In genomic region chr7:55499591-55499990, GRCh38 we compare ENCODE assay signal across 19 cellular contexts.
A peak's percentile ranks its signal among the peaks of the same experiment; 100 is the strongest.
DNase-seq lines count a peak whose midpoint lies in the region; ATAC-seq, FAIRE-seq and TF ChIP-seq lines count a peak whose summit lies in the region.
"Had no signal": no experiment of that assay in that cellular context is flagged by ENCODE, and none has a peak within 500 bp of the region (broad histone marks: within the 10 kb centered on the region; RNA-seq: fewer than 3 reads in every experiment).

No MANE protein-coding gene starts in this region.

- H3K79me2 ChIP-seq in H1 (ENCODE audit: control insufficient read depth in 1 of 2, insufficient read depth in 2 of 2, low read length in 2 of 2) = peaks cover 0 to 23% of the 10 kb centered on the region in 2 experiments; a peak in 2 of 4 replicates

- H2BK15ac ChIP-seq in IMR-90 (ENCODE audit: low read depth, low read length) (no peak overlapping the region), H1 (ENCODE audit: low read length) (no peak overlapping the region)

- no peak for FAIRE-seq in H1 (lab: Jason Lieb, UNC)
- FAIRE-seq: A204.1 had no signal

- TF ChIP-seq RAD21 in IMR-90 (IDR thresholded peaks at IDR 0.05; ENCODE audit: low read length) (no peak), H1 (IDR thresholded peaks at IDR 0.05 in 1 of 2, conservative IDR thresholded peaks at IDR 0.05 in 1 of 2; ENCODE audit: low read depth in 2 of 2, low read length in 2 of 2) (no peak)

- WGBS in IMR-90 (ENCODE audit: extremely low coverage in 2 of 2, insufficient read length in 1 of 2), 2 experiments = 92% methylated on average over 8 of the region's 12 CpGs; no CpG with 5 or more reads in 1 of the 2 experiments
- WGBS in H1 (ENCODE audit: extremely low coverage in 1 of 2, insufficient coverage in 1 of 2, insufficient read length in 1 of 2, insufficient replicate concordance in 2 of 2, low coverage in 1 of 2, low lambda C conversion rate in 2 of 2, missing lambda C conversion rate in 1 of 2), 2 experiments = 94% methylated on average over 12 of the region's 12 CpGs; no CpG with 5 or more reads in 1 of the 2 experiments

- H2AK9ac ChIP-seq in IMR-90 (replicated peaks; ENCODE audit: low read depth, low read length, poor library complexity) = no peak overlapping the region

- H3K23ac ChIP-seq in IMR-90 (ENCODE audit: low read depth, low read length) (no peak overlapping the region), H1 (ENCODE audit: insufficient read length) (no peak overlapping the region)

- peaks cover 38 to 88% of the 10 kb centered on the region in 2 experiments for H3K79me1 ChIP-seq in IMR-90 (ENCODE audit: low read depth in 1 of 2, low read length in 2 of 2)
- peaks cover 13% of the 10 kb centered on the region; the same call in 1 of the 2 replicates for H3K79me1 ChIP-seq in H1 (ENCODE audit: low read depth, low read length)

- H3K14ac ChIP-seq in IMR-90 (replicated peaks; ENCODE audit: low read depth, low read length) (no peak overlapping the region), H1 (ENCODE audit: insufficient read length) (no peak overlapping the region)

- no peak overlapping the region for H3K4me2 ChIP-seq in IMR-90 (ENCODE audit: low read depth, low read length)
- no peak overlapping the region for H3K4me2 ChIP-seq in H1 (ENCODE audit: insufficient read depth in 1 of 2, low read depth in 2 of 2, low read length in 2 of 2)
- H3K4me2 ChIP-seq: KMS-11, PC-9 had no signal

- H2BK20ac ChIP-seq in IMR-90 (ENCODE audit: low read depth, low read length) (no peak overlapping the region), H1 (ENCODE audit: low read length) (no peak overlapping the region)

- no TSS peak for BruUV-seq in IMR-90 (replicated peaks; lab: Mats Ljungman, UMichigan)

- no peak overlapping the region for H2BK12ac ChIP-seq in H1 (ENCODE audit: low read depth, low read length)

- H4K91ac ChIP-seq in IMR-90 (ENCODE audit: insufficient read depth, low read depth, low read length) (no peak overlapping the region), H1 (replicated peaks; ENCODE audit: insufficient read length, low read length) (no peak overlapping the region)

- in situ Hi-C loops in IMR-90 (cut with MboI; ENCODE audit: low sequenced_read_pairs) = no loop called here

- H3K9me3 ChIP-seq in IMR-90 (ENCODE audit: control insufficient read depth, insufficient read depth, low read length) (no peaks in the 10 kb centered on the region), H1 (ENCODE audit: insufficient read depth in 2 of 2, low read depth in 1 of 2, low read length in 1 of 2) (no peaks in the 10 kb centered on the region), mucosa of descending colon (no peaks in the 10 kb centered on the region)

- H3K56ac ChIP-seq in IMR-90 (ENCODE audit: extremely low read depth, insufficient read depth, low read length) = no peak overlapping the region
- H3K56ac ChIP-seq in H1 (replicated peaks; ENCODE audit: insufficient read length, low read depth, low read length) = no peak overlapping the region

- H3K9me1 ChIP-seq in IMR-90 (ENCODE audit: insufficient read depth, low read length) = peaks cover 10% of the 10 kb centered on the region; the same call in 1 of the 2 replicates

- CTCF ChIA-PET in activated naive CD4-positive, alpha-beta T cell treated with anti-CD3 and anti-CD28 coated beads, Interleukin-2, amount 10 ng/mL, durations not matched to agents 7 days and 5 days (lab: Charles Lee) = interaction anchor here (1.1 kb wide), 1 partner anchor 94 kb away, joined by 3 read pairs; no protein-coding TSS in a partner anchor
- CTCF ChIA-PET in IMR-90 (lab: Yijun Ruan, JAX) = no interaction called here
- CTCF ChIA-PET in H1 (lab: Charles Lee; ENCODE audit: partially characterized antibody) = interaction anchor here (1.5 kb wide), 1 partner anchor 59 kb away, joined by 3 read pairs; no protein-coding TSS in a partner anchor
- CTCF ChIA-PET in activated CD8-positive, alpha-beta T cell treated with anti-CD3 and anti-CD28 coated beads for 36 hours (lab: Charles Lee) = no interaction called here

- H4K20me1 ChIP-seq in IMR-90 (ENCODE audit: insufficient read depth, low read length) (peaks cover 24% of the 10 kb centered on the region), H1 (replicated peaks in 1 of 2; ENCODE audit: control insufficient read depth in 1 of 2, insufficient read depth in 2 of 2, low read length in 2 of 2) (peaks cover 3 to 10% of the 10 kb centered on the region in 2 experiments)

- H3K27ac ChIP-seq in IMR-90 (ENCODE audit: insufficient read depth, low read length) (no peak overlapping the region), H1 (ENCODE audit: low read depth, low read length) (no peak overlapping the region)
- H3K27ac ChIP-seq: KMS-11, PC-9 had no signal

- H2AK5ac ChIP-seq in IMR-90 (ENCODE audit: low read depth, low read length) (no peak overlapping the region), H1 (ENCODE audit: low read depth, low read length) (no peak overlapping the region)

- intact Hi-C loops in IMR-90 (cut with micrococcal nuclease) = no loop called here
- intact Hi-C loops in sciatic nerve (cut with DNase I) = no loop called here
- intact Hi-C loops in mucosa of descending colon (cut with DNase I, micrococcal nuclease) = no loop called here
- intact Hi-C loops in activated CD8-positive, alpha-beta T cell treated with anti-CD3 and anti-CD28 coated beads for 36 hours (cut with micrococcal nuclease) = no loop called here

- H3K9ac ChIP-seq in IMR-90 (ENCODE audit: low read depth, low read length) = no peak overlapping the region
- no peak overlapping the region for H3K9ac ChIP-seq in H1 (replicated peaks in 1 of 4; ENCODE audit: extremely low read depth in 1 of 4, low read depth in 3 of 4, low read length in 3 of 4)
- H3K9ac ChIP-seq: KMS-11 had no signal

- DNase-seq in activated naive CD4-positive, alpha-beta T cell treated with anti-CD3 and anti-CD28 coated beads, Interleukin-2, amount 10 ng/mL, durations not matched to agents 7 days and 5 days = no peak
- no peak for DNase-seq in activated naive CD4-positive, alpha-beta T cell (lab: John Stamatoyannopoulos, UW)
- no peak for DNase-seq in IMR-90
- DNase-seq in H1 (ENCODE audit: low read depth in 1 of 2, low spot score in 2 of 2) = no peak
- peak; percentile 41 for DNase-seq in sciatic nerve (ENCODE audit: low spot score)
- DNase-seq in mucosa of descending colon = no peak
- DNase-seq in activated CD8-positive, alpha-beta T cell treated with anti-CD3 and anti-CD28 coated beads for 36 hours = no peak
- DNase-seq: GF-D8, GOT3, HFFc6, NCI-H1092, NCI-H1694, NCI-H2107, NCI-H345, NCI-H69, PC-9 had no signal

- no peak overlapping the region for H3K4me3 Mint-ChIP-seq in activated naive CD4-positive, alpha-beta T cell treated with anti-CD3 and anti-CD28 coated beads, Interleukin-2, amount 10 ng/mL, durations not matched to agents 7 days and 5 days
- H3K4me3 Mint-ChIP-seq in activated CD8-positive, alpha-beta T cell treated with anti-CD3 and anti-CD28 coated beads for 36 hours = no peak overlapping the region
- H3K4me3 Mint-ChIP-seq: HFFc6 had no signal

- ATAC-seq in IMR-90 (ENCODE audit: low read depth) (no peak), sciatic nerve (no peak), HG03196 (IDR thresholded peaks at IDR 0.05; ENCODE audit: unreplicated experiment) (no peak), mucosa of descending colon (no peak)
- ATAC-seq in activated CD8-positive, alpha-beta T cell treated with anti-CD3 and anti-CD28 coated beads for 36 hours = no peak

- TF ChIP-seq POLR2A in IMR-90 (IDR thresholded peaks at IDR 0.05; ENCODE audit: low read depth, low read length) (no peak), H1 (IDR thresholded peaks at IDR 0.05; ENCODE audit: control extremely low read depth in 1 of 2, low read depth in 2 of 2, low read length in 2 of 2) (no peak)

- H3K4me3 ChIP-seq in IMR-90 (ENCODE audit: insufficient read depth, low read depth, low read length) = no peak overlapping the region
- H3K4me3 ChIP-seq in H1 (ENCODE audit: extremely low read depth in 1 of 4, insufficient read depth in 2 of 4, low read depth in 3 of 4, low read length in 4 of 4) = no peak overlapping the region
- H3K4me3 ChIP-seq in mucosa of descending colon = no peak overlapping the region
- H3K4me3 ChIP-seq: PC-9 had no signal

- H3K27ac Mint-ChIP-seq in activated naive CD4-positive, alpha-beta T cell treated with anti-CD3 and anti-CD28 coated beads, Interleukin-2, amount 10 ng/mL, durations not matched to agents 7 days and 5 days = peak overlapping the region; percentile 55
- H3K27ac Mint-ChIP-seq in activated CD8-positive, alpha-beta T cell treated with anti-CD3 and anti-CD28 coated beads for 36 hours = no peak overlapping the region
- H3K27ac Mint-ChIP-seq: HFFc6 had no signal

- H3K4me1 ChIP-seq in IMR-90 (ENCODE audit: control insufficient read depth, insufficient read depth, low read length) = peaks cover 3% of the 10 kb centered on the region
- peaks cover 0 to 6% (median under 1%) of the 10 kb centered on the region in 4 experiments; a peak in 1 of 7 replicates for H3K4me1 ChIP-seq in H1 (replicated peaks in 1 of 4; ENCODE audit: control insufficient read depth in 3 of 4, insufficient read depth in 4 of 4, low read length in 3 of 4)
- H3K4me1 ChIP-seq in mucosa of descending colon (ENCODE audit: low read depth) = no peaks in the 10 kb centered on the region

- H2AFZ ChIP-seq in IMR-90 (replicated peaks; ENCODE audit: low read length, poor library complexity) (peak overlapping the region; percentile 24), H1 (ENCODE audit: low read length) (no peak overlapping the region)
- H2AFZ ChIP-seq: PC-9 had no signal

- H3K36me3 ChIP-seq in IMR-90 (ENCODE audit: control insufficient read depth, insufficient read depth, low read length) = peaks cover 18% of the 10 kb centered on the region
- H3K36me3 ChIP-seq in H1 (ENCODE audit: control insufficient read depth in 2 of 4, insufficient read depth in 4 of 4, low read length in 3 of 4) = peaks cover 0 to 6% (median 3%) of the 10 kb centered on the region in 4 experiments; a peak in 3 of 8 replicates
- H3K36me3 ChIP-seq in mucosa of descending colon (ENCODE audit: low read depth) = no peaks in the 10 kb centered on the region

- no peaks in the 10 kb centered on the region for H3K23me2 ChIP-seq in H1 (ENCODE audit: low read depth, low read length)

- POLR2A ChIA-PET in IMR-90 (lab: Charles Lee; ENCODE audit: unreplicated experiment) = no interaction called here
- POLR2A ChIA-PET in H1 (lab: Charles Lee; ENCODE audit: partially characterized antibody) = no interaction called here
- POLR2A ChIA-PET in activated CD8-positive, alpha-beta T cell treated with anti-CD3 and anti-CD28 coated beads for 36 hours (lab: Charles Lee) = no interaction called here

- H3K27me3 Mint-ChIP-seq in activated naive CD4-positive, alpha-beta T cell treated with anti-CD3 and anti-CD28 coated beads, Interleukin-2, amount 10 ng/mL, durations not matched to agents 7 days and 5 days = no peaks in the 10 kb centered on the region
- H3K27me3 Mint-ChIP-seq in activated CD8-positive, alpha-beta T cell treated with anti-CD3 and anti-CD28 coated beads for 36 hours = no peaks in the 10 kb centered on the region

- H4K8ac ChIP-seq in IMR-90 (ENCODE audit: low read depth in 2 of 2, low read length in 2 of 2) (no peak overlapping the region), H1 (ENCODE audit: extremely low read depth, insufficient read depth, low read length) (peak overlapping the region; percentile 76)

- peaks cover 22% of the 10 kb centered on the region for H3K36me3 Mint-ChIP-seq in activated naive CD4-positive, alpha-beta T cell treated with anti-CD3 and anti-CD28 coated beads, Interleukin-2, amount 10 ng/mL, durations not matched to agents 7 days and 5 days
- H3K36me3 Mint-ChIP-seq in activated CD8-positive, alpha-beta T cell treated with anti-CD3 and anti-CD28 coated beads for 36 hours (ENCODE audit: low read depth) = peaks cover 4% of the 10 kb centered on the region

- no peak for TF ChIP-seq CTCF in IMR-90 (conservative IDR thresholded peaks at IDR 0.05; ENCODE audit: low read depth, low read length)
- TF ChIP-seq CTCF in H1 (IDR thresholded peaks at IDR 0.05; ENCODE audit: control extremely low read depth in 1 of 3, insufficient read depth in 1 of 3, low read depth in 1 of 3, low read length in 3 of 3) = no peak
- TF ChIP-seq CTCF in mucosa of descending colon (IDR thresholded peaks at IDR 0.05) = no peak
- TF ChIP-seq CTCF in activated CD8-positive, alpha-beta T cell treated with anti-CD3 and anti-CD28 coated beads for 36 hours (IDR thresholded peaks at IDR 0.05) = no peak

- peaks cover 21% of the 10 kb centered on the region for H3K4me1 Mint-ChIP-seq in activated naive CD4-positive, alpha-beta T cell treated with anti-CD3 and anti-CD28 coated beads, Interleukin-2, amount 10 ng/mL, durations not matched to agents 7 days and 5 days
- H3K4me1 Mint-ChIP-seq in activated CD8-positive, alpha-beta T cell treated with anti-CD3 and anti-CD28 coated beads for 36 hours (ENCODE audit: low read depth) = peaks cover 31% of the 10 kb centered on the region

- no peaks in the 10 kb centered on the region for H3K9me3 Mint-ChIP-seq in activated naive CD4-positive, alpha-beta T cell treated with anti-CD3 and anti-CD28 coated beads, Interleukin-2, amount 10 ng/mL, durations not matched to agents 7 days and 5 days
- H3K9me3 Mint-ChIP-seq in activated CD8-positive, alpha-beta T cell treated with anti-CD3 and anti-CD28 coated beads for 36 hours = no peaks in the 10 kb centered on the region
- H3K9me3 Mint-ChIP-seq: HFFc6 had no signal

- H3K27me3 ChIP-seq in IMR-90 (ENCODE audit: control insufficient read depth, insufficient read depth, low read length) = no peaks in the 10 kb centered on the region
- H3K27me3 ChIP-seq in H1 (replicated peaks in 1 of 4; ENCODE audit: control insufficient read depth in 3 of 4, extremely low read depth in 1 of 4, insufficient read depth in 3 of 4, low read length in 3 of 4) = no peaks in the 10 kb centered on the region

- no peak overlapping the region for H3K4ac ChIP-seq in IMR-90 (ENCODE audit: low read depth, low read length)
- no peak overlapping the region for H3K4ac ChIP-seq in H1 (replicated peaks; ENCODE audit: insufficient read length, low read depth, low read length)

- no peak overlapping the region for H4K5ac ChIP-seq in IMR-90 (ENCODE audit: low read depth, low read length)
- no peak overlapping the region for H4K5ac ChIP-seq in H1 (ENCODE audit: insufficient read length, low read depth, low read length)

- H2BK120ac ChIP-seq in IMR-90 (ENCODE audit: low read depth, low read length) = no peak overlapping the region
- H2BK120ac ChIP-seq in H1 (replicated peaks; ENCODE audit: low read depth, low read length) = no peak overlapping the region

- H2BK5ac ChIP-seq in IMR-90 (ENCODE audit: low read depth, low read length, poor library complexity, severe bottlenecking) (no peak overlapping the region), H1 (ENCODE audit: low read depth, low read length) (no peak overlapping the region)

- H3K18ac ChIP-seq in IMR-90 (ENCODE audit: low read depth, low read length) = no peak overlapping the region
- no peak overlapping the region for H3K18ac ChIP-seq in H1 (ENCODE audit: extremely low read depth, low read length)

- dilution Hi-C loops in IMR-90 (cut with HindIII; ENCODE audit: low sequenced_read_pairs, unreplicated experiment) = no loop called here

- TF ChIP-seq EP300 in H1 (IDR thresholded peaks at IDR 0.05; ENCODE audit: borderline replicate concordance in 1 of 2, low read depth in 2 of 2, low read length in 2 of 2) = no peak

Comparison
In these comparisons a context has a peak if more than half of its experiments do, and no peak if none do; other contexts are left out.
1. CTCF ChIA-PET loops: an anchor here in activated naive CD4-positive, alpha-beta T cell treated with anti-CD3 and anti-CD28 coated beads, Interleukin-2, amount 10 ng/mL, durations not matched to agents 7 days and 5 days (1.1 kb wide) and H1 (1.5 kb wide); none called in IMR-90 and activated CD8-positive, alpha-beta T cell treated with anti-CD3 and anti-CD28 coated beads for 36 hours.